1 cellular context compared by ENCODE assay signal in the genomic region with DNA sequence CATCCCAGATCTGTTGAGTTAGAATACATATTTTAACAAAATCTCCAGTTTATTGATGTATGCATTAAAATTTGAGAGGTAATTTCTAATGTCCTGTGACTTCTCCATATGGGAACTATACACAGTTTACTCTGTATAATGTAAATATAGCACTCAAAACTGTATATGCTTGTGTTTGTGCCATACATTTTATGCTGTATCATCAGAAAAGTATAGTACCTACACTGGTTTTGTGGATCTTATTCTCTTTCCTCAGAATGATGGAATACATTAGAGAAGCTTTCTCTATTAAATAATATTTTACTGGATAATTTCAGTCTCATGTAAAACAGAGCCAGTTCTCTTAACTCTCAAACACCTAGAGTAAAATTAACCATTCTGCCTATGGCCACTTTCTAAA.
TF ChIP-seq lines count a peak whose summit lies in the region.

No MANE protein-coding gene starts in this region.

TF ChIP-seq in K562, 482 proteins besides CTCF, POLR2A, EP300 and RAD21 (continued from another document):
- TF ChIP-seq EWSR1 (IDR thresholded peaks at IDR 0.05; ENCODE audit: borderline replicate concordance, low read depth, partially characterized antibody): no peak
